2 cellular contexts compared by ENCODE assay signal in the genomic region with DNA sequence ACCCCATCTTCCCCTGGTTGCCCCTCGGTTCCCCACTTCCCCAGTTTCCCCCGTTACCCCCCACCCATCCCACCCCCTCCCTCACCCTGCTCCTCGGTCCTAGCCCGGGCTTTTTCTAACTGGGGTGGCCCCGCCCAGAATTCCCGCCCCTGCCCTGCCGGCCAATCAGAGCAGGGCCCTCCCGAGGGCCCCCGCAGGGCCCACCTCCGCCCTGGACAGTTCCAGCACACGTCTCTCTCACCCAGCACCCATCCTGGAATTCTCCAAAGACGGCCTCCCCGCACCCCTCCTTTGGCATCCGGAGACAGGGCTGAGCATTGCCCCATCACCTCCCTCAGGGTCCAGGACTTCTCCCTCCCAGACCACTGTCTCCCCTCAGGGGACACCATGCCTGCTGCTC.
TF ChIP-seq lines count a peak whose summit lies in the region.

Gene H19, minus strand, starts transcription at position 88 of the 400 bp plus-strand sequence.

TF ChIP-seq in K562, 482 proteins besides CTCF, POLR2A, EP300 and RAD21:
- TF ChIP-seq MXD1 (CRISPR knock-in tag; IDR thresholded peaks at IDR 0.05; ENCODE audit: borderline replicate concordance, poor library complexity, severe bottlenecking): no peak
TF ChIP-seq in K562: peak in this region for 0.

TF ChIP-seq in GM23338, 12 proteins besides CTCF, POLR2A, EP300 and RAD21:
- no peak for TF ChIP-seq CREB1 (CRISPR knock-in tag; IDR thresholded peaks at IDR 0.05; ENCODE audit: low read depth)
- no peak for TF ChIP-seq STAT1 (IDR thresholded peaks at IDR 0.05; ENCODE audit: unreplicated experiment)
- no peak for TF ChIP-seq ZNF114 (CRISPR knock-in tag; IDR thresholded peaks at IDR 0.05)
- TF ChIP-seq REST (IDR thresholded peaks at IDR 0.05; ENCODE audit: unreplicated experiment): no peak
- no peak for TF ChIP-seq JUNB (IDR thresholded peaks at IDR 0.05; ENCODE audit: unreplicated experiment)
- TF ChIP-seq ZNF331 (CRISPR knock-in tag; IDR thresholded peaks at IDR 0.05; ENCODE audit: low read depth): no peak
- no peak for TF ChIP-seq NANOG (IDR thresholded peaks at IDR 0.05; ENCODE audit: borderline replicate concordance)
- no peak for TF ChIP-seq EZH2phosphoT487 (IDR thresholded peaks at IDR 0.05; ENCODE audit: unreplicated experiment)
- TF ChIP-seq POLR2AphosphoS5 (IDR thresholded peaks at IDR 0.05; ENCODE audit: low read depth): no peak
TF ChIP-seq in GM23338: peak in this region for 0.
